ENCODE assay signal across 8 cellular contexts in the genomic region with DNA sequence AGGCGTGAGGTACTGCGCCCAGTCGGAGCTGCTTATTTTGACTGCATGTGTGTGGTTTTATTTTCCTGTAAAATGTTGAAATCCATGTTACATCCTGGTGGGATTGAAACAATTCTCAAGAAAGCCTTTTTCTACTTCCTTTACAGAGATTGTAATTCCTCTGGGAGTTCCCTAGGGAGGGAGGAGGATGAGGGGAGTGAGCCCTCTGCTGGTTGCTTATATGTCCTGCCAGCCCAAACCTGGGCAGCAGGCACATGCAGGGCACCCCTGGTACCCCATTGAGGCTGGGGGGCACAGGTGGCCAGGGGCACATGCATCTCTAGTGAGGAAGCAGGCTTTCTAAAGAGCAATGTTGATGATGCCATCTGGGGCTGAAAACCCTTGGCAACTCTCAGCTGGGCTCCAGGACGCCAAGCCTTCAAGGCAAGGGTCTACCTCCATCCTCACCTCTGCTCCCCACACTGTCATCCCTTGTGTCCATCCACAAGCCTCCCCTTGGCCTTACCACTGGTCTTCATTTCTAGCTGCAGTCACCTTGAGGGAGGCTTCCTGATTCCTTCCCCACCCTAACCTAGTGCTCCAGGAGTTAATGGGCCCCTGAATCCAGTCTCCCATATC.
DNase-seq lines count a peak whose midpoint lies in the region; ATAC-seq and TF ChIP-seq lines count a peak whose summit lies in the region.

No MANE protein-coding gene starts in this region.

- TF ChIP-seq RAD21 in liver (IDR thresholded peaks at IDR 0.05) = peak; percentile 66 to 77

- H3K27me3 ChIP-seq in MG63 = no peaks in the 10 kb centered on the region
- no peaks in the 10 kb centered on the region for H3K27me3 ChIP-seq in body of pancreas
- no peaks in the 10 kb centered on the region for H3K27me3 ChIP-seq in liver (ENCODE audit: control insufficient read depth in 4 of 4, insufficient read depth in 4 of 4, low read length in 3 of 4)

- no peak overlapping the region for H3K27ac Mint-ChIP-seq in activated T-cell treated with anti-CD3 and anti-CD28 coated beads, Interleukin-2, amount 50 U/mL, for 72 hours
- H3K27ac Mint-ChIP-seq in natural killer cell = no peak overlapping the region

- intact Hi-C loops in body of pancreas (cut with DNase I) (loop anchor here (10.0 kb wide), 2 partner anchors 100 to 350 kb away; no protein-coding TSS in a partner anchor), natural killer cell (cut with micrococcal nuclease) (no loop called here)

- H3K9me3 ChIP-seq in MG63 (no peaks in the 10 kb centered on the region), body of pancreas (no peaks in the 10 kb centered on the region), liver (ENCODE audit: control insufficient read depth in 4 of 4, low read length in 3 of 4) (no peaks in the 10 kb centered on the region)

- H3K36me3 Mint-ChIP-seq in activated T-cell treated with anti-CD3 and anti-CD28 coated beads, Interleukin-2, amount 50 U/mL, for 72 hours (ENCODE audit: insufficient read depth in 2 of 2) = no peaks in the 10 kb centered on the region
- H3K36me3 Mint-ChIP-seq in natural killer cell = no peaks in the 10 kb centered on the region

- H3K4me1 Mint-ChIP-seq in activated T-cell treated with anti-CD3 and anti-CD28 coated beads, Interleukin-2, amount 50 U/mL, for 72 hours (ENCODE audit: low read depth) = peaks cover 71% of the 10 kb centered on the region
- no peaks in the 10 kb centered on the region for H3K4me1 Mint-ChIP-seq in natural killer cell

- no peak overlapping the region for H3K4me3 Mint-ChIP-seq in activated T-cell treated with anti-CD3 and anti-CD28 coated beads, Interleukin-2, amount 50 U/mL, for 72 hours
- no peak overlapping the region for H3K4me3 Mint-ChIP-seq in natural killer cell

- H3K36me3 ChIP-seq in MG63 (no peaks in the 10 kb centered on the region), body of pancreas (replicated peaks in 1 of 2; ENCODE audit: insufficient read depth in 1 of 2, low read depth in 2 of 2) (no peaks in the 10 kb centered on the region), liver (ENCODE audit: control insufficient read depth in 4 of 4, insufficient read depth in 3 of 4, low read depth in 1 of 4, low read length in 3 of 4) (no peaks in the 10 kb centered on the region)

- no peak for TF ChIP-seq POLR2A in body of pancreas (IDR thresholded peaks at IDR 0.05)

- H3K4me1 ChIP-seq in body of pancreas = no peaks in the 10 kb centered on the region
- no peaks in the 10 kb centered on the region for H3K4me1 ChIP-seq in liver (ENCODE audit: control insufficient read depth in 4 of 4, insufficient read depth in 4 of 4, low read length in 3 of 4)

- H3K9ac ChIP-seq in liver (ENCODE audit: low read depth in 1 of 2, low read length in 2 of 2) = no peak overlapping the region

- TF ChIP-seq CTCF in body of pancreas (IDR thresholded peaks at IDR 0.05) (peak in 6 of 7 experiments; percentile 28 to 43 (median 32)), liver (IDR thresholded peaks at IDR 0.05; ENCODE audit: low read depth, low read length, missing input control) (peak; percentile 52), natural killer cell (IDR thresholded peaks at IDR 0.05) (no peak)

- H3K4me3 ChIP-seq in MG63 (no peak overlapping the region), body of pancreas (no peak overlapping the region), liver (ENCODE audit: low read depth in 1 of 3, low read length in 3 of 3) (no peak overlapping the region)

- no peaks in the 10 kb centered on the region for H3K9me3 Mint-ChIP-seq in activated T-cell treated with anti-CD3 and anti-CD28 coated beads, Interleukin-2, amount 50 U/mL, for 72 hours
- no peaks in the 10 kb centered on the region for H3K9me3 Mint-ChIP-seq in natural killer cell

- ATAC-seq in body of pancreas (no peak), natural killer cell (no peak), HG02571 (IDR thresholded peaks at IDR 0.05; ENCODE audit: unreplicated experiment) (no peak), HG02678 (IDR thresholded peaks at IDR 0.05; ENCODE audit: unreplicated experiment) (no peak)
- no peak for ATAC-seq in activated T-cell treated with anti-CD3 and anti-CD28 coated beads, Interleukin-2, amount 50 U/mL, for 72 hours (replicated peaks in 1 of 2)

- DNase-seq in GM04504 (ENCODE audit: low read depth) (peak; percentile 40), MG63 (peak; percentile 38), body of pancreas (peak in 3 of 4 donors; percentile 26 to 48 (median 32)), natural killer cell (no peak)
- no peak for DNase-seq in activated T-cell treated with anti-CD3 and anti-CD28 coated beads, Interleukin-2, amount 50 U/mL, for 72 hours

- 51 to 52% methylated on average over 4 of the region's 4 CpGs for WGBS in body of pancreas, 2 donors
- 72% methylated on average over 4 of the region's 4 CpGs for WGBS in liver

- no peak overlapping the region for H3K27ac ChIP-seq in body of pancreas
- H3K27ac ChIP-seq in liver (ENCODE audit: low read depth in 1 of 2, low read length in 2 of 2) = no peak overlapping the region

- H3K27me3 Mint-ChIP-seq in activated T-cell treated with anti-CD3 and anti-CD28 coated beads, Interleukin-2, amount 50 U/mL, for 72 hours (ENCODE audit: low read depth) = peaks cover 10% of the 10 kb centered on the region
- H3K27me3 Mint-ChIP-seq in natural killer cell (ENCODE audit: low read depth in 2 of 2) = peaks cover 5 to 6% of the 10 kb centered on the region in 2 donors

TF ChIP-seq in liver, 16 proteins besides CTCF, POLR2A, EP300 and RAD21:
- TF ChIP-seq HNF4G (IDR thresholded peaks at IDR 0.05) = no peak
- TF ChIP-seq, protein P1, sequence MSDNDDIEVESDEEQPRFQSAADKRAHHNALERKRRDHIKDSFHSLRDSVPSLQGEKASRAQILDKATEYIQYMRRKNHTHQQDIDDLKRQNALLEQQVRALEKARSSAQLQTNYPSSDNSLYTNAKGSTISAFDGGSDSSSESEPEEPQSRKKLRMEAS (IDR thresholded peaks at IDR 0.05) = no peak
- no peak for TF ChIP-seq FOXA1 (IDR thresholded peaks at IDR 0.05)
- TF ChIP-seq, protein P2, sequence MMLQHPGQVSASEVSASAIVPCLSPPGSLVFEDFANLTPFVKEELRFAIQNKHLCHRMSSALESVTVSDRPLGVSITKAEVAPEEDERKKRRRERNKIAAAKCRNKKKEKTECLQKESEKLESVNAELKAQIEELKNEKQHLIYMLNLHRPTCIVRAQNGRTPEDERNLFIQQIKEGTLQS (IDR thresholded peaks at IDR 0.05) = no peak
- TF ChIP-seq NR2F2 (IDR thresholded peaks at IDR 0.05) = no peak
- no peak for TF ChIP-seq HNF4A (conservative IDR thresholded peaks at IDR 0.05)
- TF ChIP-seq JUND (IDR thresholded peaks at IDR 0.05) = no peak
- TF ChIP-seq TAF1 (conservative IDR thresholded peaks at IDR 0.05) = no peak
- TF ChIP-seq GABPA (IDR thresholded peaks at IDR 0.05 in 1 of 2, conservative IDR thresholded peaks at IDR 0.05 in 1 of 2) = no peak
- no peak for TF ChIP-seq RXRA (IDR thresholded peaks at IDR 0.05)
- TF ChIP-seq SP1 (IDR thresholded peaks at IDR 0.05) = no peak
- TF ChIP-seq EGR1 (IDR thresholded peaks at IDR 0.05; ENCODE audit: low read depth in 2 of 2) = no peak
- TF ChIP-seq, protein P3, sequence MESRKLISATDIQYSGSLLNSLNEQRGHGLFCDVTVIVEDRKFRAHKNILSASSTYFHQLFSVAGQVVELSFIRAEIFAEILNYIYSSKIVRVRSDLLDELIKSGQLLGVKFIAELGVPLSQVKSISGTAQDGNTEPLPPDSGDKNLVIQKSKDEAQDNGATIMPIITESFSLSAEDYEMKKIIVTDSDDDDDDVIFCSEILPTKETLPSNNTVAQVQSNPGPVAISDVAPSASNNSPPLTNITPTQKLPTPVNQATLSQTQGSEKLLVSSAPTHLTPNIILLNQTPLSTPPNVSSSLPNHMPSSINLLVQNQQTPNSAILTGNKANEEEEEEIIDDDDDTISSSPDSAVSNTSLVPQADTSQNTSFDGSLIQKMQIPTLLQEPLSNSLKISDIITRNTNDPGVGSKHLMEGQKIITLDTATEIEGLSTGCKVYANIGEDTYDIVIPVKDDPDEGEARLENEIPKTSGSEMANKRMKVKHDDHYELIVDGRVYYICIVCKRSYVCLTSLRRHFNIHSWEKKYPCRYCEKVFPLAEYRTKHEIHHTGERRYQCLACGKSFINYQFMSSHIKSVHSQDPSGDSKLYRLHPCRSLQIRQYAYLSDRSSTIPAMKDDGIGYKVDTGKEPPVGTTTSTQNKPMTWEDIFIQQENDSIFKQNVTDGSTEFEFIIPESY (IDR thresholded peaks at IDR 0.05) = no peak
- TF ChIP-seq FOXA2 (IDR thresholded peaks at IDR 0.05) = no peak
TF ChIP-seq in liver: peak in this region for 0.

Comparison
In these comparisons a context has a peak if more than half of its experiments do, and no peak if none do; other contexts are left out.
1. DNase-seq: peak in GM04504 (single experiment), MG63 (single experiment) and body of pancreas (3 of 4); none in activated T-cell treated with anti-CD3 and anti-CD28 coated beads, Interleukin-2, amount 50 U/mL, for 72 hours (0 of 2) and natural killer cell (single experiment).